In genomic region chrY:8897876-8898275, GRCh38 we compare ENCODE assay signal across 9 cellular contexts.
"Had no signal": no experiment of that assay in that cellular context is flagged by ENCODE, and none has a peak within 500 bp of the region (broad histone marks: within the 10 kb centered on the region; RNA-seq: fewer than 3 reads in every experiment).

No MANE protein-coding gene starts in this region.

- H2AFZ ChIP-seq: GM23248, GM23338 had no signal

- H3K4me2 ChIP-seq: GM23338 had no signal

- H3K9ac ChIP-seq: GM23248 had no signal

- H3K4me3 ChIP-seq: GM23248, GM23338, HAP-1 had no signal

- H3K9me3 ChIP-seq: HAP-1 had no signal

- ATAC-seq: GM23338, HCT116 had no signal

- H3K4me1 ChIP-seq: HAP-1 had no signal

- H3K36me3 ChIP-seq: HAP-1 had no signal

- H3K27ac ChIP-seq: GM23248 had no signal

- DNase-seq: GM23248, GOT3, H7, H9, HCEC 1CT, HFFc6 had no signal
